Comparison of ENCODE assay signal across 8 cellular contexts in genomic region chr10:13788701-13789447, GRCh38.
DNase-seq lines count a peak whose midpoint lies in the region; ATAC-seq and TF ChIP-seq lines count a peak whose summit lies in the region.
"Had no signal": no experiment of that assay in that cellular context is flagged by ENCODE, and none has a peak within 500 bp of the region (broad histone marks: within the 10 kb centered on the region; RNA-seq: fewer than 3 reads in every experiment).

No MANE protein-coding gene starts in this region.

- H3K4ac ChIP-seq in IMR-90 (ENCODE audit: low read depth, low read length): peak overlapping the region; percentile 91

- peaks cover 15% of the 10 kb centered on the region for H3K9me1 ChIP-seq in IMR-90 (ENCODE audit: insufficient read depth, low read length)

- no peak overlapping the region; the same call in 1 of the 2 replicates for H3K56ac ChIP-seq in IMR-90 (ENCODE audit: extremely low read depth, insufficient read depth, low read length)

- no peak for TF ChIP-seq POLR2A in IMR-90 (IDR thresholded peaks at IDR 0.05; ENCODE audit: low read depth, low read length)
- TF ChIP-seq POLR2A in suprapubic skin (IDR thresholded peaks at IDR 0.05): no peak

- DNase-seq in IMR-90 (peak; percentile 68), astrocyte of the spinal cord (ENCODE audit: low read depth, low spot score) (peak; percentile 57), left kidney (ENCODE audit: low read depth, low spot score) (peak; percentile 43), suprapubic skin (ENCODE audit: low spot score in 2 of 2) (peak in 1 of 2 donors; percentile 78), mucosa of gallbladder (ENCODE audit: low spot score) (no peak)
- no peak for DNase-seq in activated T-cell treated with anti-CD3 and anti-CD28 coated beads, Interleukin-2, amount 50 U/mL, for 4 hours
- DNase-seq: WERI-Rb-1 had no signal

- no peak overlapping the region for H2AFZ ChIP-seq in IMR-90 (replicated peaks; ENCODE audit: low read length, poor library complexity)

- no peak for TF ChIP-seq RAD21 in IMR-90 (IDR thresholded peaks at IDR 0.05; ENCODE audit: low read length)

- no peaks in the 10 kb centered on the region for H3K36me3 Mint-ChIP-seq in activated T-cell treated with anti-CD3 and anti-CD28 coated beads, Interleukin-2, amount 50 U/mL, for 4 hours (ENCODE audit: insufficient read depth)

- H3K27me3 ChIP-seq in IMR-90 (ENCODE audit: control insufficient read depth, insufficient read depth, low read length) (no peaks in the 10 kb centered on the region), suprapubic skin (no peaks in the 10 kb centered on the region)

- POLR2A ChIA-PET in IMR-90 (lab: Charles Lee; ENCODE audit: unreplicated experiment): interaction anchor here (1.6 kb wide), 1 partner anchor 397 kb away, joined by 4 read pairs; no protein-coding TSS in a partner anchor

- peak overlapping the region; percentile 4 for H2BK15ac ChIP-seq in IMR-90 (ENCODE audit: low read depth, low read length)

- no peak for TF ChIP-seq CTCF in IMR-90 (conservative IDR thresholded peaks at IDR 0.05; ENCODE audit: low read depth, low read length)
- TF ChIP-seq CTCF in astrocyte of the spinal cord (IDR thresholded peaks at IDR 0.05; ENCODE audit: low read depth, low read length): no peak
- no peak for TF ChIP-seq CTCF in suprapubic skin (IDR thresholded peaks at IDR 0.05)

- no peak overlapping the region; the same call in 1 of the 2 replicates for H3K9ac ChIP-seq in IMR-90 (ENCODE audit: low read depth, low read length)

- H2AK9ac ChIP-seq in IMR-90 (replicated peaks; ENCODE audit: low read depth, low read length, poor library complexity): peak overlapping the region; percentile 84

- intact Hi-C loops in IMR-90 (cut with micrococcal nuclease): loop anchor here (1.0 to 10.0 kb wide), 3 partner anchors 103 to 606 kb away; no protein-coding TSS in a partner anchor

- H3K18ac ChIP-seq in IMR-90 (ENCODE audit: low read depth, low read length): peak overlapping the region; percentile 41; the same call in 1 of the 2 replicates

- no peak for TF ChIP-seq EP300 in suprapubic skin (IDR thresholded peaks at IDR 0.05)

- H3K4me1 ChIP-seq in IMR-90 (ENCODE audit: control insufficient read depth, insufficient read depth, low read length) (peaks cover 21% of the 10 kb centered on the region), suprapubic skin (peaks cover 28% of the 10 kb centered on the region)

- CTCF ChIA-PET in IMR-90 (lab: Yijun Ruan, JAX): interaction anchor here (0.5 to 1.3 kb wide), 4 partner anchors 173 to 701 kb away, joined by 3 read pairs; no protein-coding TSS in a partner anchor

- H3K27ac ChIP-seq in IMR-90 (ENCODE audit: insufficient read depth, low read length) (peak overlapping the region; percentile 46), suprapubic skin (peak overlapping the region; percentile 22)
- H3K27ac ChIP-seq: WERI-Rb-1 had no signal

- no peaks in the 10 kb centered on the region for H3K9me3 Mint-ChIP-seq in activated T-cell treated with anti-CD3 and anti-CD28 coated beads, Interleukin-2, amount 50 U/mL, for 4 hours

- H3K27me3 Mint-ChIP-seq in activated T-cell treated with anti-CD3 and anti-CD28 coated beads, Interleukin-2, amount 50 U/mL, for 4 hours (ENCODE audit: low read depth): no peaks in the 10 kb centered on the region

- H3K4me2 ChIP-seq in IMR-90 (ENCODE audit: low read depth, low read length): 0 out of 2 replicates have a peak overlapping the region, but pooled peaks have one; percentile 19

- H4K5ac ChIP-seq in IMR-90 (ENCODE audit: low read depth, low read length): peak overlapping the region; percentile 43

- peaks cover 11% of the 10 kb centered on the region for H3K4me1 Mint-ChIP-seq in activated T-cell treated with anti-CD3 and anti-CD28 coated beads, Interleukin-2, amount 50 U/mL, for 4 hours (ENCODE audit: low read depth)

- 40% methylated on average over 1 of the region's 9 CpGs; no CpG with 5 or more reads in 1 of the 2 experiments for WGBS in IMR-90 (ENCODE audit: extremely low coverage in 2 of 2, insufficient read length in 1 of 2), 2 experiments
- 60% methylated on average over 9 of the region's 9 CpGs for WGBS in suprapubic skin

- peak overlapping the region; percentile 55 to 85 for H4K8ac ChIP-seq in IMR-90 (ENCODE audit: low read depth in 2 of 2, low read length in 2 of 2)

- H4K20me1 ChIP-seq in IMR-90 (ENCODE audit: insufficient read depth, low read length): no peaks in the 10 kb centered on the region

- in situ Hi-C loops in IMR-90 (cut with MboI; ENCODE audit: low sequenced_read_pairs) (loop anchor here (5.0 to 10.0 kb wide), 2 partner anchors 303 to 386 kb away; no protein-coding TSS in a partner anchor), astrocyte of the spinal cord (cut with HindIII; ENCODE audit: low sequenced_read_pairs) (no loop called here)

- ATAC-seq in IMR-90 (ENCODE audit: low read depth): peak; percentile 60
- ATAC-seq in activated T-cell treated with anti-CD3 and anti-CD28 coated beads, Interleukin-2, amount 50 U/mL, for 4 hours: no peak
- ATAC-seq in GM21737 (IDR thresholded peaks at IDR 0.05; ENCODE audit: unreplicated experiment): no peak

- peak overlapping the region; percentile 88 for H4K91ac ChIP-seq in IMR-90 (ENCODE audit: insufficient read depth, low read depth, low read length)

- H2AK5ac ChIP-seq in IMR-90 (ENCODE audit: low read depth, low read length): peak overlapping the region; percentile 93

- H3K4me3 Mint-ChIP-seq in activated T-cell treated with anti-CD3 and anti-CD28 coated beads, Interleukin-2, amount 50 U/mL, for 4 hours: no peak overlapping the region

- H3K9me3 ChIP-seq in IMR-90 (ENCODE audit: control insufficient read depth, insufficient read depth, low read length) (no peaks in the 10 kb centered on the region), suprapubic skin (no peaks in the 10 kb centered on the region)

- no TSS peak for BruUV-seq in IMR-90 (replicated peaks; lab: Mats Ljungman, UMichigan)

- H3K79me1 ChIP-seq in IMR-90 (ENCODE audit: low read depth in 1 of 2, low read length in 2 of 2): peaks cover 0 to 36% of the 10 kb centered on the region in 2 experiments; a peak in 3 of 4 replicates

- no peak overlapping the region for H3K4me3 ChIP-seq in IMR-90 (ENCODE audit: insufficient read depth, low read depth, low read length)
- no peak overlapping the region for H3K4me3 ChIP-seq in astrocyte of the spinal cord (ENCODE audit: low read depth, low read length)
- H3K4me3 ChIP-seq in suprapubic skin: no peak overlapping the region

- H2BK120ac ChIP-seq in IMR-90 (ENCODE audit: low read depth, low read length): peak overlapping the region; percentile 79

- dilution Hi-C loops in IMR-90 (cut with HindIII; ENCODE audit: low sequenced_read_pairs, unreplicated experiment): no loop called here

- H3K36me3 ChIP-seq in IMR-90 (ENCODE audit: control insufficient read depth, insufficient read depth, low read length) (peaks cover 13% of the 10 kb centered on the region), suprapubic skin (no peaks in the 10 kb centered on the region)
- H3K36me3 ChIP-seq: WERI-Rb-1 had no signal

- peak overlapping the region; percentile 80 for H2BK20ac ChIP-seq in IMR-90 (ENCODE audit: low read depth, low read length)

- peak overlapping the region; percentile 57 for H3K14ac ChIP-seq in IMR-90 (replicated peaks; ENCODE audit: low read depth, low read length)

- peak overlapping the region; percentile 89; the same call in 1 of the 2 replicates for H3K23ac ChIP-seq in IMR-90 (ENCODE audit: low read depth, low read length)

- peak overlapping the region; percentile 55 for H2BK5ac ChIP-seq in IMR-90 (ENCODE audit: low read depth, low read length, poor library complexity, severe bottlenecking)

TF ChIP-seq in IMR-90, 13 proteins besides CTCF, POLR2A, EP300 and RAD21:
- no peak for TF ChIP-seq NFE2L2 (IDR thresholded peaks at IDR 0.05; ENCODE audit: low read depth, low read length)
- TF ChIP-seq CEBPB (IDR thresholded peaks at IDR 0.05; ENCODE audit: low read depth, low read length): 0 out of 2 replicates have a peak, but pooled peaks have one; percentile 13
TF ChIP-seq in IMR-90: peak in this region for 1.

Comparison
In these comparisons a context has a peak if more than half of its experiments do, and no peak if none do; other contexts are left out.
1. DNase-seq: peak in IMR-90 (single experiment), astrocyte of the spinal cord (single experiment) and left kidney (single experiment); none in mucosa of gallbladder (single experiment) and activated T-cell treated with anti-CD3 and anti-CD28 coated beads, Interleukin-2, amount 50 U/mL, for 4 hours (single experiment).